ENCODE assay signal across 10 cellular contexts in the genomic region with DNA sequence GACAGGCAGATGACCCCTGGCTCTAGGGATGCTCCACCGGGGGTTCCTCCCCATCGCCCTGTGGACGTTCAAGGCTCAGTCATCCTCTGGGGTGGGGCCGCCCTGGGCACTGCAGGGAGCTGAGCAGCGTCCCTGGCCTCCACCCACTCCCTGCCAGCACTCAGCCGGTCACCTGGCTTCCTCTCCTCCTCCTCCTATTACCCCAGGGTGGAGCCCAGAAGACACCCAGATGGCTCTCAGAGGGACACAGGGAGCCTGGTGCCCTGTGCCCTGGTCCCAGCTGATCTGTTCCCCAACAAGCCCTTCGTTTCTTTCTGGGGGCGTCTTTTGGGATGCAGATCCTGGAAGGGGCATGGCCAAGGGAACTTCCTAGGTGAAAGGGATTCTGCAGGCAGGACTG. TPM values are rescaled to one million over a fixed set of nuclear protein-coding genes. Genes with fewer than 3 reads are reported as not detected.
DNase-seq lines count a peak whose midpoint lies in the region; ATAC-seq and TF ChIP-seq lines count a peak whose summit lies in the region.
"Had no signal": no experiment of that assay in that cellular context is flagged by ENCODE, and none has a peak within 500 bp of the region (broad histone marks: within the 10 kb centered on the region; RNA-seq: fewer than 3 reads in every experiment).

No MANE protein-coding gene starts in this region.

- no peak for ATAC-seq in effector memory CD8-positive, alpha-beta T cell (replicated peaks)
- ATAC-seq in gastrocnemius medialis: no peak

- peaks cover 25% of the 10 kb centered on the region for H3F3A ChIP-seq in neural progenitor cell (ENCODE audit: low read depth)

- intact Hi-C loops in gastrocnemius medialis (cut with DNase I; ENCODE audit: low total_unique reads): no loop called here

- H3K36me3 Mint-ChIP-seq in effector memory CD8-positive, alpha-beta T cell (ENCODE audit: insufficient read depth): peaks cover 30% of the 10 kb centered on the region
- no peaks in the 10 kb centered on the region for H3K36me3 Mint-ChIP-seq in neural progenitor cell

- no peak overlapping the region for H3K9ac ChIP-seq in neural progenitor cell
- H3K9ac ChIP-seq: SK-N-SH had no signal

- in situ Hi-C loops in gastrocnemius medialis (cut with MboI; ENCODE audit: low sequenced_read_pairs in 4 of 4): no loop called here
- in situ Hi-C loops in G401 (cut with HindIII; ENCODE audit: low sequenced_read_pairs): no loop called here

- peaks cover 10% of the 10 kb centered on the region for H4K20me1 ChIP-seq in neural progenitor cell (ENCODE audit: low read depth)

- H3K4me3 ChIP-seq in GM06990 (replicated peaks; ENCODE audit: low read depth, low read length): peak overlapping the region; percentile 8; the same call in 1 of the 2 replicates
- no peak overlapping the region for H3K4me3 ChIP-seq in gastrocnemius medialis
- H3K4me3 ChIP-seq in neural progenitor cell: no peak overlapping the region

- H3K79me2 ChIP-seq in neural progenitor cell (ENCODE audit: low read depth): peaks cover 11% of the 10 kb centered on the region

- H2AFZ ChIP-seq in neural progenitor cell (replicated peaks): no peak overlapping the region

- peak in 1 of 2 donors; percentile 51 for TF ChIP-seq POLR2A in gastrocnemius medialis (IDR thresholded peaks at IDR 0.05)

- H3K9me3 ChIP-seq in gastrocnemius medialis (no peaks in the 10 kb centered on the region), neural progenitor cell (ENCODE audit: low read depth) (no peaks in the 10 kb centered on the region)
- H3K9me3 ChIP-seq: SK-N-SH had no signal

- H3K27ac ChIP-seq in gastrocnemius medialis (peak overlapping the region; percentile 95 to 100 (median 96)), neural progenitor cell (no peak overlapping the region)

- TF ChIP-seq CTCF in GM06990 (IDR thresholded peaks at IDR 0.05; ENCODE audit: insufficient read depth, low read length, poor library complexity, severe bottlenecking) (no peak), gastrocnemius medialis (IDR thresholded peaks at IDR 0.05 in 4 of 5, conservative IDR thresholded peaks at IDR 0.05 in 1 of 5) (no peak), neural progenitor cell (IDR thresholded peaks at IDR 0.05) (no peak)

- peak overlapping the region; percentile 52 to 96 for H3K27ac Mint-ChIP-seq in effector memory CD8-positive, alpha-beta T cell
- no peak overlapping the region for H3K27ac Mint-ChIP-seq in neural progenitor cell

- H3K9me3 Mint-ChIP-seq in effector memory CD8-positive, alpha-beta T cell: no peaks in the 10 kb centered on the region
- no peaks in the 10 kb centered on the region for H3K9me3 Mint-ChIP-seq in neural progenitor cell

- H3K4me2 ChIP-seq in neural progenitor cell: no peak overlapping the region

- DNase-seq in GM06990 (ENCODE audit: extremely low read depth, insufficient read length) (peak; percentile 61), NCI-H69 (lab: John Stamatoyannopoulos, UW) (peak; percentile 73), gastrocnemius medialis (peak; percentile 23 to 63), HCEC 1CT (no peak), G401 (ENCODE audit: low spot score) (no peak), neural progenitor cell (ENCODE audit: low spot score) (no peak)
- DNase-seq in effector memory CD8-positive, alpha-beta T cell: no peak
- DNase-seq: activated T-cell treated with anti-CD3 and anti-CD28 coated beads for 4 hours, SK-N-SH had no signal

- H3K4me1 ChIP-seq in gastrocnemius medialis: peaks cover 40 to 58% of the 10 kb centered on the region in 2 donors
- H3K4me1 ChIP-seq in neural progenitor cell: peaks cover 17% of the 10 kb centered on the region

- peaks cover 23 to 37% of the 10 kb centered on the region in 2 donors for H3K4me1 Mint-ChIP-seq in effector memory CD8-positive, alpha-beta T cell (ENCODE audit: low read depth in 2 of 2)
- peaks cover 32% of the 10 kb centered on the region for H3K4me1 Mint-ChIP-seq in neural progenitor cell

- H3K4me3 Mint-ChIP-seq in effector memory CD8-positive, alpha-beta T cell: no peak overlapping the region
- no peak overlapping the region for H3K4me3 Mint-ChIP-seq in neural progenitor cell

- H3K36me3 ChIP-seq in GM06990 (ENCODE audit: control insufficient read depth, insufficient read depth, low read length) (no peaks in the 10 kb centered on the region), gastrocnemius medialis (no peaks in the 10 kb centered on the region), neural progenitor cell (no peaks in the 10 kb centered on the region)

- H3K27me3 Mint-ChIP-seq in effector memory CD8-positive, alpha-beta T cell: no peaks in the 10 kb centered on the region
- H3K27me3 Mint-ChIP-seq in neural progenitor cell (ENCODE audit: insufficient read depth, low read depth): peaks cover 3% of the 10 kb centered on the region

- H3K27me3 ChIP-seq in GM06990 (replicated peaks; ENCODE audit: control insufficient read depth, insufficient read depth, low read length) (no peaks in the 10 kb centered on the region), gastrocnemius medialis (no peaks in the 10 kb centered on the region), neural progenitor cell (no peaks in the 10 kb centered on the region)

RNA-seq across cellular contexts. Expression of gene MKNK2, which starts 3.7 kb away (rescaled TPM):
- total RNA-seq in gastrocnemius medialis (1,000 to 10,000 TPM; 1,858 to 2,149 (median 1,965) TPM), neural progenitor cell (ENCODE audit: low replicate concordance) (46.0 and 106 TPM in 2 replicates)
- 113 and 118 TPM in 2 replicates for total RNA-seq in G401 (2014; rRNA removed; shearing (Covaris generic))

RNA-seq across cellular contexts. Expression of gene BTBD2, which starts 39.2 kb away (rescaled TPM):
- 10 to 100 TPM; 54.6 to 82.9 (median 63.6) TPM for total RNA-seq in gastrocnemius medialis
- 70.9 and 89.0 TPM in 2 replicates for total RNA-seq in G401 (2014; rRNA removed; shearing (Covaris generic))
- total RNA-seq in neural progenitor cell (ENCODE audit: low replicate concordance): 48.8 and 148 TPM in 2 replicates

RNA-seq across cellular contexts. Expression of gene MOB3A, which starts 41.4 kb away (rescaled TPM):
- total RNA-seq in gastrocnemius medialis (10 to 100 TPM; 16.0 to 30.8 (median 22.2) TPM), neural progenitor cell (ENCODE audit: low replicate concordance) (6.0 and 15.9 TPM in 2 replicates)
- 20.6 and 29.0 TPM in 2 replicates for total RNA-seq in G401 (2014; rRNA removed; shearing (Covaris generic))

RNA-seq across cellular contexts. Expression of gene IZUMO4, which starts 42.0 kb away (rescaled TPM):
- total RNA-seq in gastrocnemius medialis (1 to 10 TPM in 1 of 4 donors, under 1 TPM in 1, not detected in 2; 0.93 to 1.4 TPM), neural progenitor cell (ENCODE audit: low replicate concordance) (3.7 TPM in 1 of 2 replicates, not detected in the other)
- 0.25 and 4.0 TPM in 2 replicates for total RNA-seq in G401 (2014; rRNA removed; shearing (Covaris generic))
- total RNA-seq: Daoy had no signal

Comparison
In these comparisons a context has a peak if more than half of its experiments do, and no peak if none do; other contexts are left out.
1. DNase-seq: peak in GM06990 (single experiment), NCI-H69 (single experiment) and gastrocnemius medialis (2 of 2); none in effector memory CD8-positive, alpha-beta T cell (0 of 3), HCEC 1CT (single experiment), G401 (single experiment) and neural progenitor cell (single experiment).
2. RNA of gene MKNK2, which starts 3.7 kb away (total RNA-seq): 1,858 to 2,149 TPM in gastrocnemius medialis; 113 to 118 TPM in G401 and 46.0 to 106 TPM in neural progenitor cell; every median in the first group is over 10 times any median in the second.